Comparison of ENCODE assay signal across 17 cellular contexts in the genomic region with DNA sequence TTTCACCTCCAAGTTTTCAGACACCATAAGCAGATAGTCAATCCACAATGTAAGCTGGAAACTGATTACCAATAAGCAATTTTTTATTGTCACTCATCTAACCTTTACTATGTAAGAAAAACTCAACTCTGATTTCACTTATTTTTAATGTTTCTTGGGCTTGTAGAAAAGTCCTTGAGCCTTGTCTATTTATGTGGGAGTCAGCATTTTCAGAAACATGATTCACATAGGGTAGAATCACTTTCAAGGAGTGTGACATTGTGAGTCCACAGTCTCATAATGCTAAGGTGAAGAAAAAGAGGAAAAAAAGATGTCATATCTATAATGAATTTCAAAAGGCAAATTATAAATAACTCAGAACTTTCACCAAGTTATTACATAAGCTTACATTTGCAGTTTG.
DNase-seq lines count a peak whose midpoint lies in the region; ATAC-seq and TF ChIP-seq lines count a peak whose summit lies in the region.
"Had no signal": no experiment of that assay in that cellular context is flagged by ENCODE, and none has a peak within 500 bp of the region (broad histone marks: within the 10 kb centered on the region; RNA-seq: fewer than 3 reads in every experiment).

No MANE protein-coding gene starts in this region.

- no TSS peak for BruUV-seq in IMR-90 (replicated peaks; lab: Mats Ljungman, UMichigan)

- no peak for ATAC-seq in natural killer cell
- ATAC-seq in natural killer cell treated with Interleukin-12 subunit alpha and Interleukin-12 subunit beta and Interleukin-15 and Interleukin-18, amount 100 ng/mL, for 72 hours: no peak
- ATAC-seq in IMR-90 (ENCODE audit: low read depth): no peak
- no peak for ATAC-seq in GM19328 (IDR thresholded peaks at IDR 0.05; ENCODE audit: unreplicated experiment)
- ATAC-seq in HG02852 (IDR thresholded peaks at IDR 0.05; ENCODE audit: unreplicated experiment): no peak
- ATAC-seq: CD8-positive, alpha-beta T cell had no signal

- H3K36me3 ChIP-seq in IMR-90 (ENCODE audit: control insufficient read depth, insufficient read depth, low read length): no peaks in the 10 kb centered on the region
- H3K36me3 ChIP-seq: BLaER1 treated with 17β-estradiol and CSF1 and Interleukin-3, amounts not matched to agents 10 nM and 100 nM had no signal

- no peaks in the 10 kb centered on the region for H4K20me1 ChIP-seq in IMR-90 (ENCODE audit: insufficient read depth, low read length)
- H4K20me1 ChIP-seq: BLaER1 treated with 17β-estradiol and CSF1 and Interleukin-3, amounts not matched to agents 10 nM and 100 nM had no signal

- H2BK5ac ChIP-seq in IMR-90 (ENCODE audit: low read depth, low read length, poor library complexity, severe bottlenecking): no peak overlapping the region

- peak overlapping the region; percentile 50 to 82 for H3K27ac Mint-ChIP-seq in natural killer cell
- peak overlapping the region in 1 of 2 donors; percentile 69 for H3K27ac Mint-ChIP-seq in natural killer cell treated with Interleukin-12 subunit alpha and Interleukin-12 subunit beta and Interleukin-15 and Interleukin-18, amount 100 ng/mL, for 72 hours
- H3K27ac Mint-ChIP-seq: B cell; CD4-positive, alpha-beta T cell; CD8-positive, alpha-beta T cell had no signal

- TF ChIP-seq RAD21 in IMR-90 (IDR thresholded peaks at IDR 0.05; ENCODE audit: low read length): no peak

- peaks cover 8 to 14% of the 10 kb centered on the region in 2 donors for H3K4me1 Mint-ChIP-seq in natural killer cell
- H3K4me1 Mint-ChIP-seq in natural killer cell treated with Interleukin-12 subunit alpha and Interleukin-12 subunit beta and Interleukin-15 and Interleukin-18, amount 100 ng/mL, for 72 hours (ENCODE audit: low read depth in 2 of 2): peaks cover 6 to 8% of the 10 kb centered on the region in 2 donors
- H3K4me1 Mint-ChIP-seq: B cell had no signal

- H2BK120ac ChIP-seq in IMR-90 (ENCODE audit: low read depth, low read length): no peak overlapping the region

- no peak overlapping the region for H2BK20ac ChIP-seq in IMR-90 (ENCODE audit: low read depth, low read length)

- H3K23ac ChIP-seq in IMR-90 (ENCODE audit: low read depth, low read length): no peak overlapping the region

- no peaks in the 10 kb centered on the region for H3K9me1 ChIP-seq in IMR-90 (ENCODE audit: insufficient read depth, low read length)

- H3K4me2 ChIP-seq in IMR-90 (ENCODE audit: low read depth, low read length): no peak overlapping the region
- H3K4me2 ChIP-seq: BLaER1 treated with 17β-estradiol and CSF1 and Interleukin-3, amounts not matched to agents 10 nM and 100 nM had no signal

- TF ChIP-seq POLR2A in IMR-90 (IDR thresholded peaks at IDR 0.05; ENCODE audit: low read depth, low read length): no peak

- H3K9me3 Mint-ChIP-seq in natural killer cell: peaks cover 5 to 13% of the 10 kb centered on the region in 2 donors
- peaks cover 15% of the 10 kb centered on the region for H3K9me3 Mint-ChIP-seq in natural killer cell treated with Interleukin-12 subunit alpha and Interleukin-12 subunit beta and Interleukin-15 and Interleukin-18, amount 100 ng/mL, for 72 hours

- H3K4me1 ChIP-seq in IMR-90 (ENCODE audit: control insufficient read depth, insufficient read depth, low read length): no peaks in the 10 kb centered on the region
- H3K4me1 ChIP-seq: BLaER1 treated with 17β-estradiol and CSF1 and Interleukin-3, amounts not matched to agents 10 nM and 100 nM; Caco-2 had no signal

- dilution Hi-C loops in IMR-90 (cut with HindIII; ENCODE audit: low sequenced_read_pairs, unreplicated experiment): no loop called here

- CTCF ChIA-PET in IMR-90 (lab: Yijun Ruan, JAX): no interaction called here

- no peak overlapping the region for H3K4me3 Mint-ChIP-seq in natural killer cell
- no peak overlapping the region for H3K4me3 Mint-ChIP-seq in natural killer cell treated with Interleukin-12 subunit alpha and Interleukin-12 subunit beta and Interleukin-15 and Interleukin-18, amount 100 ng/mL, for 72 hours
- H3K4me3 Mint-ChIP-seq: B cell; CD4-positive, alpha-beta T cell; CD8-positive, alpha-beta T cell had no signal

- no peak overlapping the region for H2AK5ac ChIP-seq in IMR-90 (ENCODE audit: low read depth, low read length)

- H3K27me3 Mint-ChIP-seq in natural killer cell (ENCODE audit: low read depth in 2 of 2): no peaks in the 10 kb centered on the region
- no peaks in the 10 kb centered on the region for H3K27me3 Mint-ChIP-seq in natural killer cell treated with Interleukin-12 subunit alpha and Interleukin-12 subunit beta and Interleukin-15 and Interleukin-18, amount 100 ng/mL, for 72 hours
- H3K27me3 Mint-ChIP-seq: B cell; CD4-positive, alpha-beta T cell had no signal

- no peak overlapping the region for H4K8ac ChIP-seq in IMR-90 (ENCODE audit: low read depth in 2 of 2, low read length in 2 of 2)

- H3K27ac ChIP-seq in IMR-90 (ENCODE audit: insufficient read depth, low read length): no peak overlapping the region
- H3K27ac ChIP-seq: BLaER1 treated with 17β-estradiol and CSF1 and Interleukin-3, amounts not matched to agents 10 nM and 100 nM; C4-2B had no signal

- no peaks in the 10 kb centered on the region for H3K27me3 ChIP-seq in IMR-90 (ENCODE audit: control insufficient read depth, insufficient read depth, low read length)
- H3K27me3 ChIP-seq: BLaER1 treated with 17β-estradiol and CSF1 and Interleukin-3, amounts not matched to agents 10 nM and 100 nM had no signal

- no peak overlapping the region for H2AFZ ChIP-seq in IMR-90 (replicated peaks; ENCODE audit: low read length, poor library complexity)

- no peak overlapping the region for H3K18ac ChIP-seq in IMR-90 (ENCODE audit: low read depth, low read length)

- no peak overlapping the region for H3K9ac ChIP-seq in IMR-90 (ENCODE audit: low read depth, low read length)
- H3K9ac ChIP-seq: BLaER1 treated with 17β-estradiol and CSF1 and Interleukin-3, amounts not matched to agents 10 nM and 100 nM had no signal

- no peak overlapping the region for H3K56ac ChIP-seq in IMR-90 (ENCODE audit: extremely low read depth, insufficient read depth, low read length)

- TF ChIP-seq CTCF in natural killer cell (IDR thresholded peaks at IDR 0.05) (no peak), IMR-90 (conservative IDR thresholded peaks at IDR 0.05; ENCODE audit: low read depth, low read length) (no peak)

- H3K4me3 ChIP-seq in IMR-90 (ENCODE audit: insufficient read depth, low read depth, low read length): no peak overlapping the region
- H3K4me3 ChIP-seq: BLaER1 treated with 17β-estradiol and CSF1 and Interleukin-3, amounts not matched to agents 10 nM and 100 nM had no signal

- no peak overlapping the region for H4K91ac ChIP-seq in IMR-90 (ENCODE audit: insufficient read depth, low read depth, low read length)

- no peak overlapping the region for H2AK9ac ChIP-seq in IMR-90 (replicated peaks; ENCODE audit: low read depth, low read length, poor library complexity)

- in situ Hi-C loops in IMR-90 (cut with MboI; ENCODE audit: low sequenced_read_pairs): no loop called here

- intact Hi-C loops in natural killer cell (cut with micrococcal nuclease) (loop anchor here (2.0 kb wide), 1 partner anchor 420 kb away; no protein-coding TSS in a partner anchor), IMR-90 (cut with micrococcal nuclease) (no loop called here)

- no peak overlapping the region for H2BK15ac ChIP-seq in IMR-90 (ENCODE audit: low read depth, low read length)

- no peak overlapping the region for H3K4ac ChIP-seq in IMR-90 (ENCODE audit: low read depth, low read length)

- H4K5ac ChIP-seq in IMR-90 (ENCODE audit: low read depth, low read length): no peak overlapping the region

- H3K14ac ChIP-seq in IMR-90 (replicated peaks; ENCODE audit: low read depth, low read length): no peak overlapping the region

- POLR2A ChIA-PET in IMR-90 (lab: Charles Lee; ENCODE audit: unreplicated experiment): no interaction called here

- DNase-seq in natural killer cell (no peak), IMR-90 (no peak), putamen (ENCODE audit: low spot score) (peak; percentile 3), mucosa of gallbladder (ENCODE audit: low spot score) (no peak)
- DNase-seq in natural killer cell treated with Interleukin-12 subunit alpha and Interleukin-12 subunit beta and Interleukin-15 and Interleukin-18, amount 100 ng/mL, for 72 hours (ENCODE audit: low spot score): no peak
- DNase-seq: 8988T; AML-193; Caco-2; Calu3; CD4-positive, alpha-beta T cell; CD8-positive, alpha-beta T cell; DMS79 treated with DMSO at 0.1 percent for 48 hours had no signal

- peaks cover 1% of the 10 kb centered on the region; the same call in 1 of the 2 replicates for H3K9me3 ChIP-seq in IMR-90 (ENCODE audit: control insufficient read depth, insufficient read depth, low read length)
- H3K9me3 ChIP-seq: Caco-2 had no signal

- H3K79me1 ChIP-seq in IMR-90 (ENCODE audit: low read depth in 1 of 2, low read length in 2 of 2): no peaks in the 10 kb centered on the region

- no peaks in the 10 kb centered on the region for H3K36me3 Mint-ChIP-seq in natural killer cell
- H3K36me3 Mint-ChIP-seq in natural killer cell treated with Interleukin-12 subunit alpha and Interleukin-12 subunit beta and Interleukin-15 and Interleukin-18, amount 100 ng/mL, for 72 hours: no peaks in the 10 kb centered on the region
- H3K36me3 Mint-ChIP-seq: CD8-positive, alpha-beta T cell had no signal

TF ChIP-seq in IMR-90, 13 proteins besides CTCF, POLR2A, EP300 and RAD21:
- TF ChIP-seq MXI1 (IDR thresholded peaks at IDR 0.05; ENCODE audit: borderline replicate concordance, low read depth, low read length) (no peak), MAFK (IDR thresholded peaks at IDR 0.05; ENCODE audit: low read depth, low read length) (peak; percentile 72)
